1 cellular context compared by ENCODE assay signal in the genomic region with DNA sequence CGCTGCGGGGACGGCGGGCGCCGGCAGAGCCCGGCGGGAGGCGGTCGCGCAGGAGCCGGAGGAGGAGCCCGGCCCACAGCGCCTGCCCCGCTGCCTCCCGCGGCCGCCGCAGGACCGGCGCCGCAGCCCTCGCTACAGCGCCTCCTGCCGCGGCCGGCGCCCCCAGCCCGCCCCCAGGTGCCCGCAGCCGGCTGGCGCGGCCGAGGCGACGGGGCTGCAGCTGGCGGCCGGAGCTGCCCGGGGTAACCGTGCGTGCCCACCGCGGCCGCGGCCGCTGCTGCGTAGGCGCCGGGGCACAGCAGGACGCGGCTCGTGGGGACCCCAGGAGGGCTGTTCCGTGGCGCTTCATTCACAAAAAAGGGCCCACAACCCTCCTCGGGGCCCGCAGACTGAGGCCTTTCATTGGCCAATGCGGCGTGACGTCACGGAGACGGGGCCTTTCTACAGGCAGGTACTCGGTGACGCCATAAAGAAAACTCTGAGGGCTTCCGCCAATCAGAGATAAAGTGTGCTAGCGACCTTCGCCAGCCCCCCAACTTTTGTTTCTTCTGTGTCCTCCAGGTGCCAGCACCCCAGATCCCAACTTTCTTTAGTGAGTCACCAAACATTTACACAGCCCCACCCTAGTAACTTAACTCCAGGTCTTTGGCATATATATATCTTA.
TF ChIP-seq lines count a peak whose summit lies in the region.

TSS of gene CDC14B (minus strand) at position 353 of the 664 bp plus-strand sequence. CDS start 465 bp downstream, outside the sequence.

TF ChIP-seq in HEK293, 187 proteins besides CTCF, POLR2A, EP300 and RAD21 (continued from another document):
- TF ChIP-seq, protein P1, sequence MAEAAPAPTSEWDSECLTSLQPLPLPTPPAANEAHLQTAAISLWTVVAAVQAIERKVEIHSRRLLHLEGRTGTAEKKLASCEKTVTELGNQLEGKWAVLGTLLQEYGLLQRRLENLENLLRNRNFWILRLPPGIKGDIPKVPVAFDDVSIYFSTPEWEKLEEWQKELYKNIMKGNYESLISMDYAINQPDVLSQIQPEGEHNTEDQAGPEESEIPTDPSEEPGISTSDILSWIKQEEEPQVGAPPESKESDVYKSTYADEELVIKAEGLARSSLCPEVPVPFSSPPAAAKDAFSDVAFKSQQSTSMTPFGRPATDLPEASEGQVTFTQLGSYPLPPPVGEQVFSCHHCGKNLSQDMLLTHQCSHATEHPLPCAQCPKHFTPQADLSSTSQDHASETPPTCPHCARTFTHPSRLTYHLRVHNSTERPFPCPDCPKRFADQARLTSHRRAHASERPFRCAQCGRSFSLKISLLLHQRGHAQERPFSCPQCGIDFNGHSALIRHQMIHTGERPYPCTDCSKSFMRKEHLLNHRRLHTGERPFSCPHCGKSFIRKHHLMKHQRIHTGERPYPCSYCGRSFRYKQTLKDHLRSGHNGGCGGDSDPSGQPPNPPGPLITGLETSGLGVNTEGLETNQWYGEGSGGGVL (tag by site-specific recombination; IDR thresholded peaks at IDR 0.05) = no peak
- TF ChIP-seq ZNF677 (tag by site-specific recombination; IDR thresholded peaks at IDR 0.05) (no peak), ZNF274 (IDR thresholded peaks at IDR 0.05; ENCODE audit: low read length) (no peak), ZNF274 (tag by site-specific recombination; IDR thresholded peaks at IDR 0.05; ENCODE audit: borderline replicate concordance) (no peak), ZNF561 (tag by site-specific recombination; IDR thresholded peaks at IDR 0.05; ENCODE audit: borderline replicate concordance) (peak; percentile 37; the same call in 1 of the 2 replicates), ZNF433 (tag by site-specific recombination; IDR thresholded peaks at IDR 0.05; ENCODE audit: low read depth) (no peak), PATZ1 (tag by site-specific recombination; IDR thresholded peaks at IDR 0.05) (0 out of 2 replicates have a peak, but pooled peaks have one; percentile 17), ZNF302 (tag by site-specific recombination; IDR thresholded peaks at IDR 0.05; ENCODE audit: low read depth) (no peak), ZNF596 (tag by site-specific recombination; IDR thresholded peaks at IDR 0.05) (no peak)
